In the genomic region with DNA sequence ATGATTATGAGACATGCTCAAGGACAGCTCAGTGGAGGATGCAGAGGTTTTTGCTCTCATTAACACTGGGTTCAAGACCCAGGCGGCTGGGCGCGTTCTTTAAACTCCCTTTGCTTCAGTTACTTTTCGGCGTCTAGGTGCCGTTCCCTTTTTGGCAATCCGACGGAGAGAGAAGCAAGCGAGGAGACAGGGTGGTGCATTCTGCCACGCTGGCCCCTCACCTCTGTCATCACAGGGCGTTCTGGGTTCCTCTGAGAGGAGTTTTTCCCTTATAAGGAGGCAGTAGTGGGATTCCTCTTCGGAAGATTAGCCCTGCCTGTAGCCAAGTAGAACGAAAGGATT, we compare ENCODE assay signal across 8 cellular contexts. TPM values are rescaled to one million over a fixed set of nuclear protein-coding genes. Genes with fewer than 3 reads are reported as not detected.
A peak's percentile ranks its signal among the peaks of the same experiment; 100 is the strongest.
DNase-seq lines count a peak whose midpoint lies in the region; ATAC-seq and TF ChIP-seq lines count a peak whose summit lies in the region.

No MANE protein-coding gene starts in this region.

- H3K4me1 Mint-ChIP-seq in activated T-cell treated with anti-CD3 and anti-CD28 coated beads, Interleukin-2, amount 50 U/mL, for 72 hours (ENCODE audit: low read depth) = peaks cover 34% of the 10 kb centered on the region
- peaks cover 19% of the 10 kb centered on the region for H3K4me1 Mint-ChIP-seq in nephron progenitor cell

- H3K4me1 ChIP-seq in ES-I3 (ENCODE audit: insufficient read depth, low read length) = no peaks in the 10 kb centered on the region

- no peaks in the 10 kb centered on the region for H3K27me3 Mint-ChIP-seq in activated T-cell treated with anti-CD3 and anti-CD28 coated beads, Interleukin-2, amount 50 U/mL, for 72 hours (ENCODE audit: low read depth)
- no peaks in the 10 kb centered on the region for H3K27me3 Mint-ChIP-seq in nephron progenitor cell (ENCODE audit: low read depth, poor library complexity)

- no peaks in the 10 kb centered on the region for H3K9me3 ChIP-seq in ES-I3 (ENCODE audit: control insufficient read depth, insufficient read depth, low read length)

- H3K9ac ChIP-seq in ES-I3 (ENCODE audit: low read depth, low read length) = peak overlapping the region; percentile 76

- H3K36me3 ChIP-seq in ES-I3 (ENCODE audit: insufficient read depth, low read length) = no peaks in the 10 kb centered on the region

- H3K4me3 Mint-ChIP-seq in activated T-cell treated with anti-CD3 and anti-CD28 coated beads, Interleukin-2, amount 50 U/mL, for 72 hours = no peak overlapping the region
- H3K4me3 Mint-ChIP-seq in nephron progenitor cell = no peak overlapping the region

- peaks cover 0 to 3% of the 10 kb centered on the region in 2 donors for H3K36me3 Mint-ChIP-seq in activated T-cell treated with anti-CD3 and anti-CD28 coated beads, Interleukin-2, amount 50 U/mL, for 72 hours (ENCODE audit: insufficient read depth in 2 of 2)
- no peaks in the 10 kb centered on the region for H3K36me3 Mint-ChIP-seq in nephron progenitor cell (ENCODE audit: low read depth)

- H3K4me3 ChIP-seq in fibroblast of the aortic adventitia (ENCODE audit: low read depth, low read length) = peak overlapping the region; percentile 77

- no peak overlapping the region for H3K27ac Mint-ChIP-seq in activated T-cell treated with anti-CD3 and anti-CD28 coated beads, Interleukin-2, amount 50 U/mL, for 72 hours
- H3K27ac Mint-ChIP-seq in nephron progenitor cell = no peak overlapping the region

- ATAC-seq in HG03039 (IDR thresholded peaks at IDR 0.05; ENCODE audit: unreplicated experiment) (peak; percentile 4), HG02588 (IDR thresholded peaks at IDR 0.05; ENCODE audit: unreplicated experiment) (no peak)
- peak in 1 of 2 donors; percentile 1 for ATAC-seq in activated T-cell treated with anti-CD3 and anti-CD28 coated beads, Interleukin-2, amount 50 U/mL, for 72 hours (replicated peaks in 1 of 2)

- no peaks in the 10 kb centered on the region for H3K9me3 Mint-ChIP-seq in activated T-cell treated with anti-CD3 and anti-CD28 coated beads, Interleukin-2, amount 50 U/mL, for 72 hours
- H3K9me3 Mint-ChIP-seq in nephron progenitor cell = no peaks in the 10 kb centered on the region

- DNase-seq in OCI-M2 (lab: John Stamatoyannopoulos, UW; ENCODE audit: unreplicated experiment) (peak; percentile 92), fibroblast of the aortic adventitia (ENCODE audit: low read depth) (peak; percentile 90), nephron progenitor cell (peak; percentile 46), substantia nigra (lab: John Stamatoyannopoulos, UW) (peak in 34 of 49 donors; percentile 6 to 83 (median 40))
- DNase-seq in activated T-cell treated with anti-CD3 and anti-CD28 coated beads, Interleukin-2, amount 50 U/mL, for 72 hours = peak; percentile 55 to 68

- TF ChIP-seq CTCF in fibroblast of the aortic adventitia (IDR thresholded peaks at IDR 0.05; ENCODE audit: insufficient read depth, low read length) (no peak), nephron progenitor cell (IDR thresholded peaks at IDR 0.05) (no peak)

- H3K27ac ChIP-seq in substantia nigra (ENCODE audit: low read depth, low read length, poor library complexity, severe bottlenecking) = peak overlapping the region; percentile 93

RNA-seq across cellular contexts. Expression of gene NEMF, which starts 9.0 kb away (rescaled TPM):
- total RNA-seq in activated T-cell treated with anti-CD3 and anti-CD28 coated beads, Interleukin-2, amount 50 U/mL, for 72 hours = 10 to 100 TPM; 68.8 to 71.7 TPM
- total RNA-seq in fibroblast of the aortic adventitia (ENCODE audit: low replicate concordance) = 63.9 and 140 TPM in 2 replicates

RNA-seq across cellular contexts. Expression of gene ARF6, which starts 31.3 kb away (rescaled TPM):
- 100 to 1,000 TPM; 218 to 219 TPM for total RNA-seq in activated T-cell treated with anti-CD3 and anti-CD28 coated beads, Interleukin-2, amount 50 U/mL, for 72 hours
- 101 and 130 TPM in 2 replicates for total RNA-seq in fibroblast of the aortic adventitia (ENCODE audit: low replicate concordance)

Comparison
In these comparisons a context has a peak if more than half of its experiments do, and no peak if none do; other contexts are left out.
1. DNase-seq: peak in every context shown above with its lines; median percentile 92 in OCI-M2; 90 in fibroblast of the aortic adventitia; 62 in activated T-cell treated with anti-CD3 and anti-CD28 coated beads, Interleukin-2, amount 50 U/mL, for 72 hours; 46 in nephron progenitor cell; 40 in substantia nigra.